Comparison of ENCODE assay signal across 20 cellular contexts in the genomic region with DNA sequence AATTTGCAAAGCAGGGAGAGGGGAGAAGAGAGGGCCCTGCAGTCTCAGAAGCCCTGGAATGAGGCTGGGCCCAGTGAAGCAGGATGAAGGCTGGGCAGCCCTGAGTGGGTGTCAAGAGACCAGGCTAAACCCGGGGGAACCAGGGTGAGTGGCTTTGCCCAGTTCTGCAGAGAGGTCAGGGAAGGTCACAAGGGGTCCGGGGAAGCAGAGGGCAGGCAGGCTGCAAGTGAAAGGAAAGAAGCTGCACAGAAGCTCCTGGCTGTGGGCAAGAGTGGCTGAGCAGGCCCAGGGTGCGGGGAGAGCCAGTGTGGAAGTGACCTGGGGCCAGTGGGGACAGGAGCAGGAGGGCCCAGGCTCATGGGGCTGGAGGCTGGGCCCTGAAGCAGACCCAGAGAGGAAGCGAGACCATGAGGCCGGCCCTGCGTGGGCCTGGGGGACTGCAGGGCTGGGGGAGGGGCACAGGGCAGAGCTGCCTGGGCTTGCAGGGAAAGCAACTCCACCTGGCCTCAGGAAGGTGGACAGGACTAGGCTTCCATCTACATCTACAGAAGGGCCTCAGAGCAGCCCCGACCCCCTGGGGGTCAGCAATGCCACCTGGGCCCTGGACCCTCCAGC. TPM values are rescaled to one million over a fixed set of nuclear protein-coding genes. Genes with fewer than 3 reads are reported as not detected.
DNase-seq lines count a peak whose midpoint lies in the region; ATAC-seq, FAIRE-seq and TF ChIP-seq lines count a peak whose summit lies in the region.
"Had no signal": no experiment of that assay in that cellular context is flagged by ENCODE, and none has a peak within 500 bp of the region (broad histone marks: within the 10 kb centered on the region; RNA-seq: fewer than 3 reads in every experiment).

No MANE protein-coding gene starts in this region.

- no peaks in the 10 kb centered on the region for H3K36me3 Mint-ChIP-seq in neural progenitor cell

- no peak for TF ChIP-seq POLR2A in HepG2 (IDR thresholded peaks at IDR 0.05; ENCODE audit: insufficient read depth in 1 of 2, low read depth in 2 of 2, low read length in 2 of 2)

- TF ChIP-seq CTCF in HepG2 (CRISPR knock-in tag; IDR thresholded peaks at IDR 0.05) = no peak; the same call in 1 of the 2 replicates
- no peak for TF ChIP-seq CTCF in neural progenitor cell (IDR thresholded peaks at IDR 0.05)
- no peak for TF ChIP-seq CTCF in foreskin keratinocyte (conservative IDR thresholded peaks at IDR 0.05)
- no peak for TF ChIP-seq CTCF in foreskin fibroblast (IDR thresholded peaks at IDR 0.05; ENCODE audit: low read depth, low read length)

- H2AFZ ChIP-seq in HepG2 (ENCODE audit: low read length) = no peak overlapping the region
- no peak overlapping the region for H2AFZ ChIP-seq in neural progenitor cell (replicated peaks)

- H3K27me3 Mint-ChIP-seq in stimulated activated naive CD8-positive, alpha-beta T cell treated with anti-CD3 and anti-CD28 coated beads, Interleukin-15, amount 100 ng/mL, for 72 hours = peaks cover 62% of the 10 kb centered on the region
- peaks cover 38% of the 10 kb centered on the region for H3K27me3 Mint-ChIP-seq in neural progenitor cell (ENCODE audit: insufficient read depth, low read depth)

- H3K27me3 ChIP-seq in HepG2 (ENCODE audit: control insufficient read depth in 1 of 2, insufficient read depth in 2 of 2, low read length in 2 of 2) (no peaks in the 10 kb centered on the region), neural progenitor cell (peaks cover 7% of the 10 kb centered on the region), foreskin keratinocyte (peaks cover 11% of the 10 kb centered on the region)

- peaks cover 20% of the 10 kb centered on the region for H3K4me1 ChIP-seq in HepG2 (ENCODE audit: insufficient read depth, low read length)
- H3K4me1 ChIP-seq in neural progenitor cell = peaks cover under 1% of the 10 kb centered on the region
- H3K4me1 ChIP-seq in foreskin keratinocyte = no peaks in the 10 kb centered on the region

- intact Hi-C loops in HepG2 (cut with micrococcal nuclease; ENCODE audit: unreplicated experiment) = no loop called here

- in situ Hi-C loops in HepG2 (cut with HindIII; ENCODE audit: extremely low pct_ligation_motif_present, low pct_unique_long_range_greater_than_20kb) = no loop called here

- DNase-seq in stimulated activated naive CD8-positive, alpha-beta T cell treated with anti-CD3 and anti-CD28 coated beads, Interleukin-15, amount 100 ng/mL, for 72 hours = no peak
- DNase-seq in stimulated activated naive CD8-positive, alpha-beta T cell treated with anti-CD3 and anti-CD28 coated beads, Interleukin-15, Interleukin-2, amounts not matched to agents 100 U/mL and 50 U/mL, for 24 hours = no peak
- DNase-seq in HepG2 (ENCODE audit: low spot score) = no peak
- DNase-seq in neural progenitor cell (ENCODE audit: low spot score) = no peak
- DNase-seq in foreskin keratinocyte = no peak
- DNase-seq in foreskin fibroblast = no peak
- DNase-seq: KG1, MV-4-11, NCI-H187, NCI-H2107, NCI-H510A treated with DMSO at 0.1 percent for 48 hours, NCI-H774, SHP77 had no signal

- H3K9ac ChIP-seq in HepG2 (ENCODE audit: insufficient read depth, low read depth, low read length) = no peak overlapping the region
- no peak overlapping the region for H3K9ac ChIP-seq in neural progenitor cell

- no peak for FAIRE-seq in HepG2 (lab: Jason Lieb, UNC)
- FAIRE-seq: D721Med, GM12892, GM18507 had no signal

- H3K79me2 ChIP-seq in HepG2 (ENCODE audit: insufficient read depth, low read length) = no peaks in the 10 kb centered on the region
- H3K79me2 ChIP-seq in neural progenitor cell (ENCODE audit: low read depth) = no peaks in the 10 kb centered on the region

- BruUV-seq in HepG2 (replicated peaks; lab: Mats Ljungman, UMichigan) = no TSS peak

- no peaks in the 10 kb centered on the region for H3K9me3 ChIP-seq in HepG2 (ENCODE audit: low read length)
- H3K9me3 ChIP-seq in neural progenitor cell (ENCODE audit: low read depth) = no peaks in the 10 kb centered on the region

- H3K4me2 ChIP-seq in HepG2 (ENCODE audit: low read depth, low read length) = no peak overlapping the region
- H3K4me2 ChIP-seq in neural progenitor cell = no peak overlapping the region

- H3K4me3 Mint-ChIP-seq in stimulated activated naive CD8-positive, alpha-beta T cell treated with anti-CD3 and anti-CD28 coated beads, Interleukin-15, amount 100 ng/mL, for 72 hours = no peak overlapping the region
- no peak overlapping the region for H3K4me3 Mint-ChIP-seq in neural progenitor cell

- H3K9me3 Mint-ChIP-seq in stimulated activated naive CD8-positive, alpha-beta T cell treated with anti-CD3 and anti-CD28 coated beads, Interleukin-15, amount 100 ng/mL, for 72 hours = peaks cover 15 to 27% of the 10 kb centered on the region in 2 donors
- peaks cover 3% of the 10 kb centered on the region for H3K9me3 Mint-ChIP-seq in neural progenitor cell

- WGBS in HepG2 (ENCODE audit: low lambda C conversion rate) = 0% methylated on average over 2 of the region's 7 CpGs

- H3K4me1 Mint-ChIP-seq in stimulated activated naive CD8-positive, alpha-beta T cell treated with anti-CD3 and anti-CD28 coated beads, Interleukin-15, amount 100 ng/mL, for 72 hours = no peaks in the 10 kb centered on the region
- peaks cover 9% of the 10 kb centered on the region for H3K4me1 Mint-ChIP-seq in neural progenitor cell

- H4K20me1 ChIP-seq in HepG2 (ENCODE audit: insufficient read depth, low read length) (peaks cover 20% of the 10 kb centered on the region; the same call in 1 of the 2 replicates), neural progenitor cell (ENCODE audit: low read depth) (no peaks in the 10 kb centered on the region)

- H3K27ac ChIP-seq in HepG2 (ENCODE audit: extremely low read length, insufficient read depth, low read length) = peak overlapping the region; percentile 44
- no peak overlapping the region for H3K27ac ChIP-seq in neural progenitor cell
- H3K27ac ChIP-seq in foreskin keratinocyte = no peak overlapping the region
- H3K27ac ChIP-seq: C4-2B had no signal

- no peaks in the 10 kb centered on the region for H3F3A ChIP-seq in neural progenitor cell (ENCODE audit: low read depth)

- POLR2A ChIA-PET in HepG2 (lab: Yijun Ruan, JAX) = interaction anchor here (1.3 kb wide), 1 partner anchor 30 kb away, joined by 3 read pairs; no protein-coding TSS in a partner anchor

- TF ChIP-seq EP300 in HepG2 (IDR thresholded peaks at IDR 0.05; ENCODE audit: low read depth in 2 of 2, low read length in 2 of 2) (no peak), HepG2 (CRISPR knock-in tag; IDR thresholded peaks at IDR 0.05; ENCODE audit: borderline replicate concordance) (no peak)

- H3K36me3 ChIP-seq in HepG2 (replicated peaks in 1 of 2; ENCODE audit: control insufficient read depth in 1 of 2, insufficient read depth in 2 of 2, low read length in 2 of 2) (peaks cover 9 to 16% of the 10 kb centered on the region in 2 experiments; a peak in 4 of 5 replicates), neural progenitor cell (no peaks in the 10 kb centered on the region)

- no peak overlapping the region for H3K27ac Mint-ChIP-seq in stimulated activated naive CD8-positive, alpha-beta T cell treated with anti-CD3 and anti-CD28 coated beads, Interleukin-15, amount 100 ng/mL, for 72 hours
- peak overlapping the region; percentile 12 for H3K27ac Mint-ChIP-seq in neural progenitor cell

- TF ChIP-seq RAD21 in HepG2 (CRISPR knock-in tag; IDR thresholded peaks at IDR 0.05) = no peak

- CTCF ChIA-PET in HepG2 (lab: Yijun Ruan, JAX; ENCODE audit: low intra/inter-chr PET ratio, low total read pairs) = no interaction called here

- no peak overlapping the region for H3K4me3 ChIP-seq in HepG2 (replicated peaks in 1 of 3; ENCODE audit: insufficient read depth in 1 of 3, low read depth in 2 of 3, low read length in 3 of 3)
- H3K4me3 ChIP-seq in neural progenitor cell = no peak overlapping the region
- no peak overlapping the region for H3K4me3 ChIP-seq in foreskin fibroblast (ENCODE audit: low read depth in 1 of 2, low read length in 2 of 2)

- ATAC-seq in stimulated activated naive CD8-positive, alpha-beta T cell treated with anti-CD3 and anti-CD28 coated beads, Interleukin-15, amount 100 ng/mL, for 72 hours = peak; percentile 25
- no peak for ATAC-seq in stimulated activated naive CD8-positive, alpha-beta T cell treated with anti-CD3 and anti-CD28 coated beads, Interleukin-15, Interleukin-2, amounts not matched to agents 100 U/mL and 50 U/mL, for 24 hours
- ATAC-seq in HepG2 (peak; percentile 39), foreskin keratinocyte (no peak), GM21576 (IDR thresholded peaks at IDR 0.05; ENCODE audit: unreplicated experiment) (no peak)

RNA-seq across cellular contexts. Expression of a gene that starts 11.7 kb away (rescaled TPM):
- total RNA-seq in HepG2 (2016; rRNA removed; fragmentation: Illumina TruSeq; extraction: Trizol) = 79.1 and 138 TPM in 2 replicates
- total RNA-seq in HepG2 (2016; cell fraction: cytosol; rRNA removed; fragmentation: Illumina TruSeq; extraction: Trizol; ENCODE audit: low read depth) = 150 and 154 TPM in 2 replicates
- 71.0 and 125 TPM in 2 replicates for total RNA-seq in HepG2 (2016; cell fraction: insoluble cytoplasmic fraction; rRNA removed; fragmentation: Illumina TruSeq; extraction: Trizol)
- total RNA-seq in HepG2 (2016; cell fraction: membrane; rRNA removed; fragmentation: Illumina TruSeq; extraction: Trizol) = 362 and 363 TPM in 2 replicates
- total RNA-seq in HepG2 (2016; cell fraction: nucleus; rRNA removed; fragmentation: Illumina TruSeq; extraction: Trizol) = 89.6 and 109 TPM in 2 replicates
- polyA plus RNA-seq in HepG2 (2011; rRNA removed) = 254 and 379 TPM in 2 replicates
- polyA plus RNA-seq in HepG2 (2011; cell fraction: cytosol; rRNA removed) = 454 and 616 TPM in 2 replicates
- 839 and 1,149 TPM in 2 replicates for polyA plus RNA-seq in HepG2 (2011; cell fraction: nucleus; rRNA removed)
- 4,210 and 4,559 TPM in 2 replicates for polyA plus RNA-seq in HepG2 (2012)
- polyA plus RNA-seq in HepG2 (2016; cell fraction: cytosol; fragmentation: Illumina TruSeq; extraction: Trizol; ENCODE audit: low read depth) = 341 and 387 TPM in 2 replicates
- 1,191 and 1,950 TPM in 2 replicates for polyA plus RNA-seq in HepG2 (2016; cell fraction: insoluble cytoplasmic fraction; fragmentation: Illumina TruSeq; extraction: Trizol; ENCODE audit: low read depth)
- 1,798 and 2,413 TPM in 2 replicates for polyA plus RNA-seq in HepG2 (2016; cell fraction: membrane; fragmentation: Illumina TruSeq; extraction: Trizol; ENCODE audit: low read depth)
- 949 and 1,082 TPM in 2 replicates for polyA plus RNA-seq in HepG2 (2016; cell fraction: nucleus; fragmentation: Illumina TruSeq; extraction: Trizol; ENCODE audit: insufficient read depth, low read depth)
- polyA minus RNA-seq in HepG2 (2011; rRNA and poly(A)+ RNA removed; ENCODE audit: low replicate concordance) = 0.19 and 781 TPM in 2 replicates
- 811 and 1,353 TPM in 2 replicates for polyA minus RNA-seq in HepG2 (2011; cell fraction: cytosol; rRNA and poly(A)+ RNA removed)
- polyA minus RNA-seq in HepG2 (2011; cell fraction: nucleus; rRNA and poly(A)+ RNA removed) = 170 and 248 TPM in 2 replicates
- total RNA-seq in neural progenitor cell (ENCODE audit: low replicate concordance) = 0.45 and 3.3 TPM in 2 replicates
- total RNA-seq in foreskin keratinocyte = under 0.01 and 0.14 TPM in 2 replicates
- 0.06 and 0.29 TPM in 2 replicates for polyA plus RNA-seq in foreskin keratinocyte
- total RNA-seq: OCI-LY7 had no signal

RNA-seq across cellular contexts. Expression of a gene that starts 33.5 kb away (rescaled TPM):
- total RNA-seq in HepG2 (2016; rRNA removed; fragmentation: Illumina TruSeq; extraction: Trizol) (not detected in 2 replicates), neural progenitor cell (ENCODE audit: low replicate concordance) (not detected in 2 replicates), foreskin keratinocyte (not detected in 2 replicates)
- total RNA-seq in HepG2 (2016; cell fraction: cytosol; rRNA removed; fragmentation: Illumina TruSeq; extraction: Trizol; ENCODE audit: low read depth) = not detected in 2 replicates
- total RNA-seq in HepG2 (2016; cell fraction: insoluble cytoplasmic fraction; rRNA removed; fragmentation: Illumina TruSeq; extraction: Trizol) = not detected in 2 replicates
- total RNA-seq in HepG2 (2016; cell fraction: membrane; rRNA removed; fragmentation: Illumina TruSeq; extraction: Trizol) = not detected in 2 replicates
- total RNA-seq in HepG2 (2016; cell fraction: nucleus; rRNA removed; fragmentation: Illumina TruSeq; extraction: Trizol) = not detected in 2 replicates
- polyA plus RNA-seq in HepG2 (2011; rRNA removed) (not detected in 2 replicates), foreskin keratinocyte (not detected in 2 replicates)
- not detected in 2 replicates for polyA plus RNA-seq in HepG2 (2011; cell fraction: cytosol; rRNA removed)
- not detected in 2 replicates for polyA plus RNA-seq in HepG2 (2011; cell fraction: nucleus; rRNA removed)
- polyA plus RNA-seq in HepG2 (2012) = not detected in 2 replicates
- polyA plus RNA-seq in HepG2 (2016; cell fraction: cytosol; fragmentation: Illumina TruSeq; extraction: Trizol; ENCODE audit: low read depth) = not detected in 2 replicates
- polyA plus RNA-seq in HepG2 (2016; cell fraction: insoluble cytoplasmic fraction; fragmentation: Illumina TruSeq; extraction: Trizol; ENCODE audit: low read depth) = not detected in 2 replicates
- polyA plus RNA-seq in HepG2 (2016; cell fraction: membrane; fragmentation: Illumina TruSeq; extraction: Trizol; ENCODE audit: low read depth) = not detected in 2 replicates
- not detected in 2 replicates for polyA plus RNA-seq in HepG2 (2016; cell fraction: nucleus; fragmentation: Illumina TruSeq; extraction: Trizol; ENCODE audit: insufficient read depth, low read depth)
- not detected in 2 replicates for polyA minus RNA-seq in HepG2 (2011; rRNA and poly(A)+ RNA removed; ENCODE audit: low replicate concordance)
- not detected in 2 replicates for polyA minus RNA-seq in HepG2 (2011; cell fraction: cytosol; rRNA and poly(A)+ RNA removed)
- polyA minus RNA-seq in HepG2 (2011; cell fraction: nucleus; rRNA and poly(A)+ RNA removed) = not detected in 2 replicates
- total RNA-seq: H4, OCI-LY7 had no signal

RNA-seq across cellular contexts. Expression of a gene that starts 44.2 kb away (rescaled TPM):
- total RNA-seq in HepG2 (2016; rRNA removed; fragmentation: Illumina TruSeq; extraction: Trizol) = not detected in 2 replicates
- total RNA-seq in HepG2 (2016; cell fraction: cytosol; rRNA removed; fragmentation: Illumina TruSeq; extraction: Trizol; ENCODE audit: low read depth) = not detected in 2 replicates
- not detected in 2 replicates for total RNA-seq in HepG2 (2016; cell fraction: insoluble cytoplasmic fraction; rRNA removed; fragmentation: Illumina TruSeq; extraction: Trizol)
- total RNA-seq in HepG2 (2016; cell fraction: membrane; rRNA removed; fragmentation: Illumina TruSeq; extraction: Trizol) = not detected in 2 replicates
- total RNA-seq in HepG2 (2016; cell fraction: nucleus; rRNA removed; fragmentation: Illumina TruSeq; extraction: Trizol) = not detected in 2 replicates
- 0.36 and 0.42 TPM in 2 replicates for polyA plus RNA-seq in HepG2 (2011; rRNA removed)
- 0.08 and 0.15 TPM in 2 replicates for polyA plus RNA-seq in HepG2 (2011; cell fraction: cytosol; rRNA removed)
- polyA plus RNA-seq in HepG2 (2011; cell fraction: nucleus; rRNA removed) = 3.1 and 4.3 TPM in 2 replicates
- polyA plus RNA-seq in HepG2 (2012) = not detected in 2 replicates
- not detected in 2 replicates for polyA plus RNA-seq in HepG2 (2016; cell fraction: cytosol; fragmentation: Illumina TruSeq; extraction: Trizol; ENCODE audit: low read depth)
- polyA plus RNA-seq in HepG2 (2016; cell fraction: insoluble cytoplasmic fraction; fragmentation: Illumina TruSeq; extraction: Trizol; ENCODE audit: low read depth) = not detected in 2 replicates
- polyA plus RNA-seq in HepG2 (2016; cell fraction: membrane; fragmentation: Illumina TruSeq; extraction: Trizol; ENCODE audit: low read depth) = not detected in 2 replicates
- not detected in 2 replicates for polyA plus RNA-seq in HepG2 (2016; cell fraction: nucleus; fragmentation: Illumina TruSeq; extraction: Trizol; ENCODE audit: insufficient read depth, low read depth)
- not detected in 2 replicates for polyA minus RNA-seq in HepG2 (2011; rRNA and poly(A)+ RNA removed; ENCODE audit: low replicate concordance)
- not detected in 2 replicates for polyA minus RNA-seq in HepG2 (2011; cell fraction: cytosol; rRNA and poly(A)+ RNA removed)
- not detected in 2 replicates for polyA minus RNA-seq in HepG2 (2011; cell fraction: nucleus; rRNA and poly(A)+ RNA removed)
- 2.0 and 6.2 TPM in 2 replicates for total RNA-seq in neural progenitor cell (ENCODE audit: low replicate concordance)
- total RNA-seq in foreskin keratinocyte = 2.0 and 2.9 TPM in 2 replicates
- 3.6 and 3.7 TPM in 2 replicates for polyA plus RNA-seq in foreskin keratinocyte
- total RNA-seq: H4, OCI-LY7 had no signal

Comparison
In these comparisons a context has a peak if more than half of its experiments do, and no peak if none do; other contexts are left out.
1. ATAC-seq: peak in stimulated activated naive CD8-positive, alpha-beta T cell treated with anti-CD3 and anti-CD28 coated beads, Interleukin-15, amount 100 ng/mL, for 72 hours (single experiment) and HepG2 (single experiment); none in stimulated activated naive CD8-positive, alpha-beta T cell treated with anti-CD3 and anti-CD28 coated beads, Interleukin-15, Interleukin-2, amounts not matched to agents 100 U/mL and 50 U/mL, for 24 hours (single experiment), foreskin keratinocyte (single experiment) and GM21576 (single experiment).
2. RNA of a gene that starts 11.7 kb away (total RNA-seq): 71.0 to 363 TPM in HepG2; 0.45 to 3.3 TPM in neural progenitor cell and under 0.01 to 0.14 TPM in foreskin keratinocyte; every median in the first group is over 10 times any median in the second.